Comparison of ENCODE assay signal across 8 cellular contexts in the genomic region with DNA sequence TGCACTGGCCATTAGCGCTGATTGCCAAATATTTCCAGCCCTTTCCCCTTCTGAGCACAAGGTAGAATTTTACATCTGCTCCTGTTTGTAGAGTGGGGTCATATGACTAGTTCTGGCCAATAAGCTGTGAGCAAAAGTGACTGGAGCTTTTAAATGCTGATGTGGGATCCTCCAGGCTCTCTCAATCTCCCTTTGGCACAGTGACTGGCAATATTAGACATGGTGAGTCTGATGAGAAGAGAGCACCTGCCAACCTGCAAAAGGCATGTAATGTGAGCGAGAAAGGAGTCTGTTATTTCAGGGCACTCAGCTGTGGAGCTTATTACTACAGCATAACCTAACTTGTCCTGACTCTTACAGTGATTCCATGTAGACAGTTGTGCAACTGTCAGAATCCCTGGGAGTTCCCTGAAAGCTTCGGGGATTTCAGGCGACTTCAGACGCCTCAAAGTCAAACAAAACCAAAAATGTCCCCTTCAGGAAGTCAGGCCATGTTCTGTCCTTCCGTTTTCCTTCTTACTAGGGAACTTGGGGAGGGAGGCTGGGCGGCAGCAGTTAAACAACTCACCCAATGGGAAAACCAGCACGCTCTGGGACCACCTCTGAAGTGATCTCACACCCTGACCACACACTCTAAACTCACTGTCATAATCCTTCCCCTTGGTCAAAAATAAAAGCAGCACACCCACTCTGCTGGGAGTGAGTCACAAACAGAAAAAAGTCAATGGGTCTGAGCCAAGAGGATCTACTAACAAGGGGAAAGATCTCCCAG. TPM values are rescaled to one million over a fixed set of nuclear protein-coding genes. Genes with fewer than 3 reads are reported as not detected.
DNase-seq lines count a peak whose midpoint lies in the region; ATAC-seq lines count a peak whose summit lies in the region.

No MANE protein-coding gene starts in this region.

- peaks cover 39% of the 10 kb centered on the region for H3K4me1 ChIP-seq in skeletal muscle satellite cell (ENCODE audit: control insufficient read depth, insufficient read depth, low read length)

- peaks cover 20% of the 10 kb centered on the region for H3K27me3 Mint-ChIP-seq in T-helper 2 cell treated with Interferon-gamma antibody and Interleukin-4, amounts not matched to agents 5 μg/mL and 100 μg/mL, for 36 hours (ENCODE audit: low read depth)

- peak overlapping the region; percentile 31 for H3K27ac ChIP-seq in epithelial cell of prostate

- no peak overlapping the region for H3K27ac Mint-ChIP-seq in T-helper 2 cell treated with Interferon-gamma antibody and Interleukin-4, amounts not matched to agents 5 μg/mL and 100 μg/mL, for 36 hours

- peaks cover 10% of the 10 kb centered on the region for H3K36me3 Mint-ChIP-seq in T-helper 2 cell treated with Interferon-gamma antibody and Interleukin-4, amounts not matched to agents 5 μg/mL and 100 μg/mL, for 36 hours (ENCODE audit: low read depth)

- H3K36me3 ChIP-seq in skeletal muscle satellite cell (ENCODE audit: insufficient read depth, low read length) = no peaks in the 10 kb centered on the region

- H3K4me1 Mint-ChIP-seq in T-helper 2 cell treated with Interferon-gamma antibody and Interleukin-4, amounts not matched to agents 5 μg/mL and 100 μg/mL, for 36 hours (ENCODE audit: low read depth) = peaks cover 26% of the 10 kb centered on the region

- DNase-seq in ACHN (peak; percentile 96), epithelial cell of prostate (ENCODE audit: low read depth, low spot score) (peak; percentile 73), DMS79 (lab: John Stamatoyannopoulos, UW) (no peak), cerebellar nuclear complex (lab: John Stamatoyannopoulos, UW) (no peak)
- DNase-seq in T-helper 2 cell treated with Interferon-gamma antibody and Interleukin-4, amounts not matched to agents 5 μg/mL and 100 μg/mL, for 36 hours (ENCODE audit: low spot score) = peak; percentile 71

- H3K9me3 ChIP-seq in skeletal muscle satellite cell (replicated peaks; ENCODE audit: low read length) = no peaks in the 10 kb centered on the region

- H3K4me3 ChIP-seq in skeletal muscle satellite cell (ENCODE audit: low read length) = no peak overlapping the region

- H3K4me2 ChIP-seq in skeletal muscle satellite cell (ENCODE audit: low read length) = peak overlapping the region; percentile 58

- H3K4me3 Mint-ChIP-seq in T-helper 2 cell treated with Interferon-gamma antibody and Interleukin-4, amounts not matched to agents 5 μg/mL and 100 μg/mL, for 36 hours = no peak overlapping the region

- peak overlapping the region; percentile 49 for H3K9ac ChIP-seq in skeletal muscle satellite cell (ENCODE audit: low read depth, low read length)

- peaks cover 16% of the 10 kb centered on the region for H3K27me3 ChIP-seq in skeletal muscle satellite cell (ENCODE audit: control insufficient read depth, insufficient read depth, low read length)

- in situ Hi-C loops in ACHN (cut with HindIII; ENCODE audit: low pct_ligation_motif_present, low pct_unique_long_range_greater_than_20kb, low sequenced_read_pairs) = no loop called here

- ATAC-seq in GM18858 (IDR thresholded peaks at IDR 0.05; ENCODE audit: unreplicated experiment) (peak; percentile 73), HG03159 (IDR thresholded peaks at IDR 0.05; ENCODE audit: unreplicated experiment) (peak; percentile 43)

- H3K9me3 Mint-ChIP-seq in T-helper 2 cell treated with Interferon-gamma antibody and Interleukin-4, amounts not matched to agents 5 μg/mL and 100 μg/mL, for 36 hours = no peaks in the 10 kb centered on the region

RNA-seq across cellular contexts. Expression of a gene that starts 3.6 kb away (rescaled TPM):
- total RNA-seq in skeletal muscle satellite cell (2012; rRNA removed) = 0.66 and 1.0 TPM in 2 replicates

RNA-seq across cellular contexts. Expression of a gene that starts 33.5 kb away (rescaled TPM):
- 13.5 and 20.3 TPM in 2 replicates for total RNA-seq in skeletal muscle satellite cell (2012; rRNA removed)

Comparison
In these comparisons a context has a peak if more than half of its experiments do, and no peak if none do; other contexts are left out.
1. DNase-seq: peak in ACHN (single experiment), T-helper 2 cell treated with Interferon-gamma antibody and Interleukin-4, amounts not matched to agents 5 μg/mL and 100 μg/mL, for 36 hours (single experiment) and epithelial cell of prostate (single experiment); none in DMS79 (single experiment) and cerebellar nuclear complex (0 of 2).